Comparison of ENCODE assay signal across 8 cellular contexts in genomic region chr14:91249841-91250616, GRCh38. TPM values are rescaled to one million over a fixed set of nuclear protein-coding genes. Genes with fewer than 3 reads are reported as not detected.
DNase-seq lines count a peak whose midpoint lies in the region; ATAC-seq, FAIRE-seq and TF ChIP-seq lines count a peak whose summit lies in the region.

No MANE protein-coding gene starts in this region.

- FAIRE-seq in frontal cortex (lab: Jason Lieb, UNC), result no peak

- H3K27me3 Mint-ChIP-seq in mesothelial cell of epicardium (ENCODE audit: low read depth), result peaks cover 10% of the 10 kb centered on the region

- H3K4me3 Mint-ChIP-seq in mesothelial cell of epicardium, result no peak overlapping the region

- H3K27ac Mint-ChIP-seq in mesothelial cell of epicardium, result no peak overlapping the region

- H3K9me3 Mint-ChIP-seq in mesothelial cell of epicardium, result peaks cover 5% of the 10 kb centered on the region

- H3K36me3 Mint-ChIP-seq in mesothelial cell of epicardium, result no peaks in the 10 kb centered on the region

- ATAC-seq in GM19372 (IDR thresholded peaks at IDR 0.05; ENCODE audit: low read depth, unreplicated experiment) (peak; percentile 81), HG03196 (IDR thresholded peaks at IDR 0.05; ENCODE audit: unreplicated experiment) (peak; percentile 87)

- DNase-seq in GM03348 (ENCODE audit: low spot score), result peak; percentile 33
- peak; percentile 78 to 86 for DNase-seq in NCI-H446 (lab: John Stamatoyannopoulos, UW)
- peak; percentile 30 for DNase-seq in activated gamma-delta T cell treated with Interleukin-2 at 50 U/mL for 16 hours
- peak; percentile 8 for DNase-seq in midbrain (lab: John Stamatoyannopoulos, UW)
- no peak for DNase-seq in frontal cortex (ENCODE audit: low spot score in 2 of 2)
- DNase-seq in mesothelial cell of epicardium (ENCODE audit: low spot score in 2 of 2, unreplicated experiment in 2 of 2), result no peak

- no peak for TF ChIP-seq CTCF in mesothelial cell of epicardium (IDR thresholded peaks at IDR 0.05; ENCODE audit: unreplicated experiment)

- H3K4me1 Mint-ChIP-seq in mesothelial cell of epicardium, result peaks cover 10% of the 10 kb centered on the region

RNA-seq across cellular contexts. Expression of gene GPR68, which starts 5.5 kb away (rescaled TPM):
- total RNA-seq in frontal cortex (4.9 TPM), mesothelial cell of epicardium (0.79 to 1.2 TPM (median 1.1 TPM) in 3 replicates)

Comparison
In these comparisons a context has a peak if more than half of its experiments do, and no peak if none do; other contexts are left out.
1. DNase-seq: peak in GM03348 (single experiment), NCI-H446 (2 of 2), activated gamma-delta T cell treated with Interleukin-2 at 50 U/mL for 16 hours (single experiment) and midbrain (single experiment); none in frontal cortex (0 of 2) and mesothelial cell of epicardium (0 of 2).